ENCODE assay signal across 14 cellular contexts in genomic region chr16:75861981-75862380, GRCh38.
"Had no signal": no experiment of that assay in that cellular context is flagged by ENCODE, and none has a peak within 500 bp of the region (broad histone marks: within the 10 kb centered on the region; RNA-seq: fewer than 3 reads in every experiment).

No MANE protein-coding gene starts in this region.

- H3K27ac ChIP-seq: epithelial cell of prostate, foreskin keratinocyte, hepatocyte, prostate gland, right atrium auricular region had no signal

- H3K9me3 ChIP-seq: prostate gland, right atrium auricular region had no signal

- H3K4me3 ChIP-seq: hepatocyte, lung, prostate gland, right atrium auricular region had no signal

- H2AFZ ChIP-seq: hepatocyte had no signal

- H3K27me3 ChIP-seq: foreskin keratinocyte, hepatocyte, right atrium auricular region had no signal

- H3K4me2 ChIP-seq: hepatocyte had no signal

- H3K79me2 ChIP-seq: hepatocyte had no signal

- DNase-seq: activated CD4-positive, alpha-beta T cell treated with anti-CD3 and anti-CD28 coated beads, Interleukin-2, amount 50 U/mL, for 4 hours; activated gamma-delta T cell; dermis blood vessel endothelial cell; effector memory CD8-positive, alpha-beta T cell; foreskin keratinocyte; midbrain; stimulated activated naive CD8-positive, alpha-beta T cell treated with anti-CD3 and anti-CD28 coated beads, Interleukin-15, Interleukin-2, amounts not matched to agents 100 U/mL and 50 U/mL, for 24 hours; trophoblast cell had no signal

- H3K36me3 ChIP-seq: prostate gland, right atrium auricular region had no signal

- ATAC-seq: effector memory CD8-positive, alpha-beta T cell; foreskin keratinocyte; left lobe of liver; stimulated activated naive CD8-positive, alpha-beta T cell treated with anti-CD3 and anti-CD28 coated beads, Interleukin-15, Interleukin-2, amounts not matched to agents 100 U/mL and 50 U/mL, for 24 hours had no signal
